8 cellular contexts compared by ENCODE assay signal in genomic region chr12:124940393-124941169, GRCh38. TPM values are rescaled to one million over a fixed set of nuclear protein-coding genes. Genes with fewer than 3 reads are reported as not detected.
DNase-seq lines count a peak whose midpoint lies in the region; ATAC-seq, FAIRE-seq and TF ChIP-seq lines count a peak whose summit lies in the region.

No MANE protein-coding gene starts in this region.

- POLR2A ChIA-PET in A549 (lab: Yijun Ruan, JAX): interaction anchor here (0.5 to 4.5 kb wide), 11 partner anchors 13 to 49 kb away, joined by 3 to 125 read pairs (median 15); partner anchors contain the start of gene UBC

- H3K36me3 ChIP-seq in lung (ENCODE audit: control insufficient read depth in 2 of 2, insufficient read depth in 2 of 2, low read length in 2 of 2): no peaks in the 10 kb centered on the region

- peak; percentile 69 to 72 for ATAC-seq in A549
- ATAC-seq in GM19035 (IDR thresholded peaks at IDR 0.05; ENCODE audit: unreplicated experiment): peak; percentile 40
- peak; percentile 51 for ATAC-seq in HG03354 (IDR thresholded peaks at IDR 0.05; ENCODE audit: poor library complexity, severe bottlenecking, unreplicated experiment)
- ATAC-seq in lung (ENCODE audit: insufficient read depth, low FRiP score): peak; percentile 68

- CTCF ChIA-PET in A549 (lab: Yijun Ruan, JAX): interaction anchor here (0.6 to 14.4 kb wide), 21 partner anchors 9 to 258 kb away, joined by 3 to 243 read pairs (median 4); partner anchors contain the start of genes BRI3BP and UBC

- H3K4me1 ChIP-seq in A549 (peaks cover 29% of the 10 kb centered on the region), lung (ENCODE audit: control insufficient read depth in 2 of 2, insufficient read depth in 2 of 2, low read length in 2 of 2) (peaks cover 0 to 2% of the 10 kb centered on the region in 2 donors)

- TF ChIP-seq EP300 in A549 (IDR thresholded peaks at IDR 0.05): no peak

- TF ChIP-seq POLR2A in A549 (IDR thresholded peaks at IDR 0.05; ENCODE audit: low read length): peak; percentile 53

- H3K27me3 ChIP-seq in lung (ENCODE audit: control insufficient read depth, insufficient read depth): no peaks in the 10 kb centered on the region

- peak overlapping the region; percentile 86 for H3K4me2 ChIP-seq in A549

- DNase-seq in A549 (ENCODE audit: low read depth in 1 of 2, low spot score in 1 of 2) (peak; percentile 75 to 96), dermis microvascular lymphatic vessel endothelial cell (ENCODE audit: low read depth in 2 of 2) (peak; percentile 28 to 78), lung (ENCODE audit: low spot score) (peak; percentile 91), NCI-H2081 treated with DMSO at 0.1 percent for 48 hours (lab: John Stamatoyannopoulos, UW) (no peak)
- peak; percentile 78 for DNase-seq in activated CD4-positive, CD25-positive, alpha-beta regulatory T cell treated with anti-CD3 and anti-CD28 coated beads, Interleukin-2, amount 50 U/mL, for 72 hours
- peak; percentile 53 for DNase-seq in stimulated activated CD8-positive, alpha-beta memory T cell treated with anti-CD3 and anti-CD28 coated beads, Interleukin-12 subunit alpha, Interleukin-12 subunit beta, amount 100 ng/mL, for 24 hours (ENCODE audit: extremely low read depth)

- H3K4me3 ChIP-seq in A549 (peak overlapping the region; percentile 32), lung (no peak overlapping the region)

- H3K27ac ChIP-seq in A549 (peak overlapping the region; percentile 88 to 92), lung (ENCODE audit: low read depth in 1 of 2, low read length in 1 of 2) (peak overlapping the region; percentile 51 to 89)

- H3K9me3 ChIP-seq in A549 (no peaks in the 10 kb centered on the region), lung (ENCODE audit: control insufficient read depth in 2 of 2, insufficient read depth in 1 of 2, low read length in 1 of 2) (no peaks in the 10 kb centered on the region)

- FAIRE-seq in A549 (lab: Jason Lieb, UNC): peak; percentile 28

- peak; percentile 53 to 59 for TF ChIP-seq RAD21 in A549 (conservative IDR thresholded peaks at IDR 0.05 in 1 of 2, IDR thresholded peaks at IDR 0.05 in 1 of 2)

- TF ChIP-seq CTCF in A549 (IDR thresholded peaks at IDR 0.05): peak; percentile 78
- TF ChIP-seq CTCF in lung (IDR thresholded peaks at IDR 0.05; ENCODE audit: control extremely low read depth, extremely low read depth): peak; percentile 78

- WGBS in A549 (ENCODE audit: missing lambda C conversion rate): 4% methylated on average over 27 of the region's 27 CpGs
- WGBS in lung, 2 donors: 4 to 8% methylated on average over 27 of the region's 27 CpGs

TF ChIP-seq in A549, 52 proteins besides CTCF, POLR2A, EP300 and RAD21 (continues in another document):
- no peak for TF ChIP-seq RCOR1 (IDR thresholded peaks at IDR 0.05; ENCODE audit: low read depth, low read length)
- no peak for TF ChIP-seq FOXS1 (CRISPR knock-in tag; IDR thresholded peaks at IDR 0.05)
- TF ChIP-seq ATOH8 (CRISPR knock-in tag; IDR thresholded peaks at IDR 0.05; ENCODE audit: low read depth): no peak
- TF ChIP-seq E2F6 (IDR thresholded peaks at IDR 0.05; ENCODE audit: borderline replicate concordance, low read depth): peak; percentile 83; the same call in 1 of the 2 replicates
- TF ChIP-seq RARB (CRISPR knock-in tag; IDR thresholded peaks at IDR 0.05): no peak
- TF ChIP-seq PHF8 (IDR thresholded peaks at IDR 0.05; ENCODE audit: borderline replicate concordance, low read depth): no peak
- no peak for TF ChIP-seq ZFP36 (IDR thresholded peaks at IDR 0.05; ENCODE audit: borderline replicate concordance, partially characterized antibody)
- no peak for TF ChIP-seq FOSB (CRISPR knock-in tag; IDR thresholded peaks at IDR 0.05)
- peak; percentile 93 for TF ChIP-seq MAX (IDR thresholded peaks at IDR 0.05)
- peak; percentile 71 for TF ChIP-seq MYC (IDR thresholded peaks at IDR 0.05; ENCODE audit: borderline replicate concordance, low read length)
- no peak for TF ChIP-seq HEYL (CRISPR knock-in tag; IDR thresholded peaks at IDR 0.05)
- TF ChIP-seq BCL3 (IDR thresholded peaks at IDR 0.05): 0 out of 3 replicates have a peak, but pooled peaks have one; percentile 39
- 0 out of 2 replicates have a peak, but pooled peaks have one; percentile 22 for TF ChIP-seq KDM1A (IDR thresholded peaks at IDR 0.05; ENCODE audit: low read depth)
- no peak for TF ChIP-seq SREBF2 (IDR thresholded peaks at IDR 0.05)
- TF ChIP-seq ZSCAN20 (CRISPR knock-in tag; IDR thresholded peaks at IDR 0.05): no peak
- TF ChIP-seq HES2 (IDR thresholded peaks at IDR 0.05): no peak
- TF ChIP-seq ESRRA (IDR thresholded peaks at IDR 0.05; ENCODE audit: borderline replicate concordance, low read length): no peak
- TF ChIP-seq RNF2 (IDR thresholded peaks at IDR 0.05; ENCODE audit: borderline replicate concordance, low read depth): no peak
- TF ChIP-seq NFE2L2 (conservative IDR thresholded peaks at IDR 0.05; ENCODE audit: low read length): no peak
- no peak for TF ChIP-seq CBX2 (IDR thresholded peaks at IDR 0.05; ENCODE audit: borderline replicate concordance, low read depth)
- no peak; the same call in 1 of the 2 replicates for TF ChIP-seq POLR2AphosphoS2 (conservative IDR thresholded peaks at IDR 0.05; ENCODE audit: low read length)
- TF ChIP-seq HDAC2 (IDR thresholded peaks at IDR 0.05): no peak
- TF ChIP-seq GATA3 (IDR thresholded peaks at IDR 0.05; ENCODE audit: borderline replicate concordance): no peak
- peak; percentile 18; the same call in 1 of the 2 replicates for TF ChIP-seq EHF (CRISPR knock-in tag; IDR thresholded peaks at IDR 0.05)
- no peak for TF ChIP-seq ZNF302 (CRISPR knock-in tag; IDR thresholded peaks at IDR 0.05)
- TF ChIP-seq RFX5 (IDR thresholded peaks at IDR 0.05): no peak
- no peak for TF ChIP-seq NPAS2 (CRISPR knock-in tag; IDR thresholded peaks at IDR 0.05; ENCODE audit: borderline replicate concordance)

RNA-seq across cellular contexts. Expression of gene UBC, which starts 26.1 kb away (rescaled TPM):
- 2,000 and 2,573 TPM in 2 replicates for polyA plus RNA-seq in A549 (2011; rRNA removed)
- polyA plus RNA-seq in A549 (2012; cell fraction: cytosol; rRNA removed): 1,783 and 1,966 TPM in 2 replicates
- polyA plus RNA-seq in A549 (2012; cell fraction: nucleus; rRNA removed): 1,709 and 1,846 TPM in 2 replicates
- 993 to 1,034 TPM (median 1,028 TPM) in 3 replicates for polyA plus RNA-seq in A549 (2017; fragmentation: RNase III; extraction: RNeasy Plus Mini Kit Qiagen cat#74134 plus additional on column Dnase treatment)
- polyA minus RNA-seq in A549 (2011; rRNA and poly(A)+ RNA removed): 1,104 and 1,174 TPM in 2 replicates
- 1,072 and 1,958 TPM in 2 replicates for total RNA-seq in dermis microvascular lymphatic vessel endothelial cell
- 1,000 to 10,000 TPM; 1,113 to 1,141 TPM for total RNA-seq in lung
- 1,000 to 10,000 TPM; 1,465 to 1,682 TPM for polyA plus RNA-seq in lung

RNA-seq across cellular contexts. Expression of gene DHX37, which starts 48.4 kb away (rescaled TPM):
- polyA plus RNA-seq in A549 (2011; rRNA removed) (16.7 and 20.4 TPM in 2 replicates), A549 (2017; fragmentation: RNase III; extraction: RNeasy Plus Mini Kit Qiagen cat#74134 plus additional on column Dnase treatment) (37.5 to 37.7 TPM (median 37.6 TPM) in 3 replicates), lung (10 to 100 TPM in 1 of 2 donors, 1 to 10 TPM in 1; 9.6 to 13.1 TPM)
- polyA plus RNA-seq in A549 (2012; cell fraction: cytosol; rRNA removed): 36.3 and 44.9 TPM in 2 replicates
- 104 and 118 TPM in 2 replicates for polyA plus RNA-seq in A549 (2012; cell fraction: nucleus; rRNA removed)
- 28.6 and 47.1 TPM in 2 replicates for polyA minus RNA-seq in A549 (2011; rRNA and poly(A)+ RNA removed)
- total RNA-seq in dermis microvascular lymphatic vessel endothelial cell (10.5 and 12.8 TPM in 2 replicates), lung (10 to 100 TPM in 1 of 2 donors, 1 to 10 TPM in 1; 8.8 to 20.5 TPM)

RNA-seq across cellular contexts. Expression of gene BRI3BP, which starts 52.9 kb away (rescaled TPM):
- 23.7 and 25.0 TPM in 2 replicates for polyA plus RNA-seq in A549 (2011; rRNA removed)
- polyA plus RNA-seq in A549 (2012; cell fraction: cytosol; rRNA removed): 13.6 and 17.2 TPM in 2 replicates
- 7.2 and 9.0 TPM in 2 replicates for polyA plus RNA-seq in A549 (2012; cell fraction: nucleus; rRNA removed)
- 21.6 to 25.9 TPM (median 23.5 TPM) in 3 replicates for polyA plus RNA-seq in A549 (2017; fragmentation: RNase III; extraction: RNeasy Plus Mini Kit Qiagen cat#74134 plus additional on column Dnase treatment)
- 17.5 and 17.8 TPM in 2 replicates for polyA minus RNA-seq in A549 (2011; rRNA and poly(A)+ RNA removed)
- total RNA-seq in dermis microvascular lymphatic vessel endothelial cell: 2.8 and 4.6 TPM in 2 replicates
- 1 to 10 TPM; 6.6 to 9.5 TPM for total RNA-seq in lung
- 1 to 10 TPM; 2.3 to 4.5 TPM for polyA plus RNA-seq in lung
